Comparison of ENCODE assay signal across 9 cellular contexts in genomic region chr22:42608481-42609361, GRCh38. TPM values are rescaled to one million over a fixed set of nuclear protein-coding genes. Genes with fewer than 3 reads are reported as not detected.
A peak's percentile ranks its signal among the peaks of the same experiment; 100 is the strongest.
DNase-seq lines count a peak whose midpoint lies in the region; ATAC-seq and TF ChIP-seq lines count a peak whose summit lies in the region.
"Had no signal": no experiment of that assay in that cellular context is flagged by ENCODE, and none has a peak within 500 bp of the region (broad histone marks: within the 10 kb centered on the region; RNA-seq: fewer than 3 reads in every experiment).

No MANE protein-coding gene starts in this region.

- peak overlapping the region; percentile 36 for H3K4me3 ChIP-seq in A673 (ENCODE audit: low read depth, low read length, poor library complexity, severe bottlenecking)
- no peak overlapping the region for H3K4me3 ChIP-seq in ectodermal cell (ENCODE audit: insufficient read depth, low read depth, low read length)

- DNase-seq in A673 (ENCODE audit: low spot score) (peak; percentile 95), NCI-H1694 treated with DMSO at 0.1 percent for 48 hours (lab: John Stamatoyannopoulos, UW) (peak; percentile 59), middle frontal gyrus (ENCODE audit: extremely low spot score, low spot score) (peak; percentile 8), NCI-H128 (lab: John Stamatoyannopoulos, UW; ENCODE audit: unreplicated experiment) (no peak)
- DNase-seq in activated CD4-positive, alpha-beta T cell treated with anti-CD3 and anti-CD28 coated beads, Interleukin-2, amount 10 ng/mL, durations not matched to agents 7 days and 5 days: no peak

- no peak overlapping the region for H3K4me3 Mint-ChIP-seq in activated CD4-positive, alpha-beta T cell treated with anti-CD3 and anti-CD28 coated beads, Interleukin-2, amount 10 ng/mL, durations not matched to agents 7 days and 5 days

- ATAC-seq in GM21360 (IDR thresholded peaks at IDR 0.05; ENCODE audit: unreplicated experiment) (no peak), GM21717 (IDR thresholded peaks at IDR 0.05; ENCODE audit: unreplicated experiment) (no peak)

- H3K27ac ChIP-seq in A673 (ENCODE audit: low read depth, low read length, poor library complexity, severe bottlenecking) (peak overlapping the region; percentile 95), ectodermal cell (ENCODE audit: insufficient read depth, low read depth, low read length, poor library complexity, severe bottlenecking) (peak overlapping the region; percentile 51)

- H3K4me1 ChIP-seq in A673 (ENCODE audit: insufficient read depth, low read length, poor library complexity, severe bottlenecking): peaks cover 51% of the 10 kb centered on the region
- peaks cover 7% of the 10 kb centered on the region for H3K4me1 ChIP-seq in ectodermal cell (ENCODE audit: control insufficient read depth, insufficient read depth, low read length)

- CTCF ChIA-PET in A673 (lab: Charles Lee): no interaction called here
- CTCF ChIA-PET in activated CD4-positive, alpha-beta T cell treated with anti-CD3 and anti-CD28 coated beads, Interleukin-2, amount 10 ng/mL, durations not matched to agents 7 days and 5 days (lab: Charles Lee): interaction anchor here (0.6 kb wide), 1 partner anchor 18 kb away, joined by 4 read pairs; no protein-coding TSS in a partner anchor

- POLR2A ChIA-PET in A673 (lab: Charles Lee; ENCODE audit: low non-redundant PET): no interaction called here
- POLR2A ChIA-PET in activated CD4-positive, alpha-beta T cell treated with anti-CD3 and anti-CD28 coated beads, Interleukin-2, amount 10 ng/mL, durations not matched to agents 7 days and 5 days (lab: Charles Lee): no interaction called here

- 48 to 50% methylated on average over 21 of the region's 21 CpGs for WGBS in ectodermal cell, 2 experiments

- H3K36me3 ChIP-seq in A673 (ENCODE audit: insufficient read depth, low read length, poor library complexity, severe bottlenecking) (peaks cover 23% of the 10 kb centered on the region), ectodermal cell (ENCODE audit: control insufficient read depth, insufficient read depth, low read length) (no peaks in the 10 kb centered on the region)

- H3K27me3 ChIP-seq in A673 (replicated peaks; ENCODE audit: insufficient read depth, low read depth, low read length, poor library complexity) (no peaks in the 10 kb centered on the region), ectodermal cell (ENCODE audit: control insufficient read depth, insufficient read depth, low read length, poor library complexity, severe bottlenecking) (no peaks in the 10 kb centered on the region)

- no peak for TF ChIP-seq CTCF in A673 (conservative IDR thresholded peaks at IDR 0.05; ENCODE audit: low read depth, low read length)

- H3K4me1 Mint-ChIP-seq in activated CD4-positive, alpha-beta T cell treated with anti-CD3 and anti-CD28 coated beads, Interleukin-2, amount 10 ng/mL, durations not matched to agents 7 days and 5 days: peaks cover 42% of the 10 kb centered on the region

- intact Hi-C loops in A673 (cut with micrococcal nuclease; ENCODE audit: unreplicated experiment): no loop called here

- no peaks in the 10 kb centered on the region for H3K27me3 Mint-ChIP-seq in activated CD4-positive, alpha-beta T cell treated with anti-CD3 and anti-CD28 coated beads, Interleukin-2, amount 10 ng/mL, durations not matched to agents 7 days and 5 days

- H3K9me3 ChIP-seq in A673 (ENCODE audit: low read depth, low read length, poor library complexity, severe bottlenecking) (no peaks in the 10 kb centered on the region), ectodermal cell (ENCODE audit: control insufficient read depth, low read length) (no peaks in the 10 kb centered on the region)

- no TSS peak for BruUV-seq in A673 (replicated peaks; lab: Mats Ljungman, UMichigan)

- H3K27ac Mint-ChIP-seq in activated CD4-positive, alpha-beta T cell treated with anti-CD3 and anti-CD28 coated beads, Interleukin-2, amount 10 ng/mL, durations not matched to agents 7 days and 5 days: no peak overlapping the region

- H3K36me3 Mint-ChIP-seq in activated CD4-positive, alpha-beta T cell treated with anti-CD3 and anti-CD28 coated beads, Interleukin-2, amount 10 ng/mL, durations not matched to agents 7 days and 5 days (ENCODE audit: low read depth): peaks cover 33% of the 10 kb centered on the region

- H3K9me3 Mint-ChIP-seq in activated CD4-positive, alpha-beta T cell treated with anti-CD3 and anti-CD28 coated beads, Interleukin-2, amount 10 ng/mL, durations not matched to agents 7 days and 5 days: no peaks in the 10 kb centered on the region

RNA-seq across cellular contexts. Expression of gene POLDIP3, which starts 6.0 kb away (rescaled TPM):
- 131 and 134 TPM in 2 replicates for total RNA-seq in A673 (2021)
- 112 TPM for polyA plus RNA-seq in ectodermal cell (2013, experiment 1 of 4)
- polyA plus RNA-seq in ectodermal cell (2013, experiment 2 of 4): 102 TPM
- polyA plus RNA-seq in ectodermal cell (2013, experiment 3 of 4): 84.2 TPM
- polyA plus RNA-seq in ectodermal cell (2013, experiment 4 of 4): 88.5 TPM
- 10 to 100 TPM; 83.4 to 97.7 TPM for total RNA-seq in activated CD4-positive, alpha-beta T cell treated with anti-CD3 and anti-CD28 coated beads, Interleukin-2, amount 10 ng/mL, durations not matched to agents 7 days and 5 days

RNA-seq across cellular contexts. Expression of gene ATP5MGL, which starts 31.7 kb away (rescaled TPM):
- total RNA-seq in A673 (2021): 1.2 and 1.9 TPM in 2 replicates
- polyA plus RNA-seq in ectodermal cell (2013, experiment 1 of 4): not detected
- not detected for polyA plus RNA-seq in ectodermal cell (2013, experiment 2 of 4)
- polyA plus RNA-seq in ectodermal cell (2013, experiment 3 of 4): not detected
- polyA plus RNA-seq in ectodermal cell (2013, experiment 4 of 4): 0.32 TPM
- total RNA-seq in activated CD4-positive, alpha-beta T cell treated with anti-CD3 and anti-CD28 coated beads, Interleukin-2, amount 10 ng/mL, durations not matched to agents 7 days and 5 days: under 1 TPM; 0.45 to 0.71 TPM
- total RNA-seq: HT-29 had no signal

RNA-seq across cellular contexts. Expression of gene CYB5R3, which starts 40.5 kb away (rescaled TPM):
- 172 and 176 TPM in 2 replicates for total RNA-seq in A673 (2021)
- polyA plus RNA-seq in ectodermal cell (2013, experiment 1 of 4): 130 TPM
- 114 TPM for polyA plus RNA-seq in ectodermal cell (2013, experiment 2 of 4)
- 96.8 TPM for polyA plus RNA-seq in ectodermal cell (2013, experiment 3 of 4)
- polyA plus RNA-seq in ectodermal cell (2013, experiment 4 of 4): 107 TPM
- 10 to 100 TPM; 84.3 to 91.9 TPM for total RNA-seq in activated CD4-positive, alpha-beta T cell treated with anti-CD3 and anti-CD28 coated beads, Interleukin-2, amount 10 ng/mL, durations not matched to agents 7 days and 5 days

RNA-seq across cellular contexts. Expression of gene SERHL2, which starts 55.0 kb away (rescaled TPM):
- 0.49 and 0.96 TPM in 2 replicates for total RNA-seq in A673 (2021)
- 1.0 TPM for polyA plus RNA-seq in ectodermal cell (2013, experiment 1 of 4)
- 1.2 TPM for polyA plus RNA-seq in ectodermal cell (2013, experiment 2 of 4)
- polyA plus RNA-seq in ectodermal cell (2013, experiment 3 of 4): 1.3 TPM
- polyA plus RNA-seq in ectodermal cell (2013, experiment 4 of 4): 0.53 TPM
- under 1 TPM; 0.83 to 0.97 TPM for total RNA-seq in activated CD4-positive, alpha-beta T cell treated with anti-CD3 and anti-CD28 coated beads, Interleukin-2, amount 10 ng/mL, durations not matched to agents 7 days and 5 days
- total RNA-seq: HT-29 had no signal

Comparison
In these comparisons a context has a peak if more than half of its experiments do, and no peak if none do; other contexts are left out.
1. DNase-seq: peak in A673 (single experiment), NCI-H1694 treated with DMSO at 0.1 percent for 48 hours (single experiment) and middle frontal gyrus (single experiment); none in activated CD4-positive, alpha-beta T cell treated with anti-CD3 and anti-CD28 coated beads, Interleukin-2, amount 10 ng/mL, durations not matched to agents 7 days and 5 days (single experiment) and NCI-H128 (single experiment).